27 cellular contexts compared by ENCODE assay signal in genomic region chr10:5679036-5679435, GRCh38. TPM values are rescaled to one million over a fixed set of nuclear protein-coding genes. Genes with fewer than 3 reads are reported as not detected.
DNase-seq lines count a peak whose midpoint lies in the region; ATAC-seq, FAIRE-seq and TF ChIP-seq lines count a peak whose summit lies in the region.
"Had no signal": no experiment of that assay in that cellular context is flagged by ENCODE, and none has a peak within 500 bp of the region (broad histone marks: within the 10 kb centered on the region; RNA-seq: fewer than 3 reads in every experiment).

No MANE protein-coding gene starts in this region.

- BruUV-seq in IMR-90 (replicated peaks; lab: Mats Ljungman, UMichigan) = no TSS peak

- H3K36me3 ChIP-seq in IMR-90 (ENCODE audit: control insufficient read depth, insufficient read depth, low read length) (no peaks in the 10 kb centered on the region), neutrophil (no peaks in the 10 kb centered on the region)
- H3K36me3 ChIP-seq: BE2C, BLaER1 had no signal

- TF ChIP-seq CTCF in A549 (IDR thresholded peaks at IDR 0.05) = no peak
- TF ChIP-seq CTCF in IMR-90 (conservative IDR thresholded peaks at IDR 0.05; ENCODE audit: low read depth, low read length) = no peak
- TF ChIP-seq CTCF in neutrophil (IDR thresholded peaks at IDR 0.05) = no peak
- TF ChIP-seq CTCF in foreskin fibroblast (IDR thresholded peaks at IDR 0.05; ENCODE audit: low read depth, low read length) = no peak

- FAIRE-seq in A549 (lab: Jason Lieb, UNC) = no peak
- FAIRE-seq: GM12878, GM12892, GM18507 had no signal

- H3K4me2 ChIP-seq in A549 (no peak overlapping the region), IMR-90 (ENCODE audit: low read depth, low read length) (no peak overlapping the region)
- H3K4me2 ChIP-seq: BLaER1 had no signal

- no peak overlapping the region for H4K8ac ChIP-seq in IMR-90 (ENCODE audit: low read depth in 2 of 2, low read length in 2 of 2)

- H2BK5ac ChIP-seq in IMR-90 (ENCODE audit: low read depth, low read length, poor library complexity, severe bottlenecking) = no peak overlapping the region

- peaks cover 14% of the 10 kb centered on the region for H3K4me1 Mint-ChIP-seq in activated CD4-positive, alpha-beta T cell treated with anti-CD3 and anti-CD28 coated beads, Interleukin-2, amount 10 ng/mL, durations not matched to agents 24 days and 14 days

- intact Hi-C loops in activated CD4-positive, alpha-beta T cell treated with anti-CD3 and anti-CD28 coated beads, Interleukin-2, amount 10 ng/mL, durations not matched to agents 24 days and 14 days (cut with micrococcal nuclease) = no loop called here
- intact Hi-C loops in IMR-90 (cut with micrococcal nuclease) = no loop called here

- no peak overlapping the region for H3K27ac Mint-ChIP-seq in activated CD4-positive, alpha-beta T cell treated with anti-CD3 and anti-CD28 coated beads, Interleukin-2, amount 10 ng/mL, durations not matched to agents 24 days and 14 days
- H3K27ac Mint-ChIP-seq: CD14-positive monocyte; CD4-positive, CD25-positive, alpha-beta regulatory T cell; CD8-positive, alpha-beta memory T cell had no signal

- H3K27ac ChIP-seq in A549 (no peak overlapping the region), IMR-90 (ENCODE audit: insufficient read depth, low read length) (no peak overlapping the region), neutrophil (peak overlapping the region; percentile 32)
- H3K27ac ChIP-seq: 22Rv1, BLaER1 had no signal

- TF ChIP-seq RAD21 in A549 (conservative IDR thresholded peaks at IDR 0.05 in 1 of 2, IDR thresholded peaks at IDR 0.05 in 1 of 2) (no peak), IMR-90 (IDR thresholded peaks at IDR 0.05; ENCODE audit: low read length) (no peak)

- WGBS in A549 (ENCODE audit: missing lambda C conversion rate) = 49% methylated on average over 3 of the region's 3 CpGs
- WGBS in IMR-90 (ENCODE audit: extremely low coverage in 2 of 2, insufficient read length in 1 of 2), 2 experiments = 100% methylated on average over 1 of the region's 3 CpGs; no CpG with 5 or more reads in 1 of the 2 experiments

- H3K23ac ChIP-seq in IMR-90 (ENCODE audit: low read depth, low read length) = no peak overlapping the region

- H3K9ac ChIP-seq in IMR-90 (ENCODE audit: low read depth, low read length) = no peak overlapping the region
- H3K9ac ChIP-seq: BLaER1 had no signal

- POLR2A ChIA-PET in A549 (lab: Yijun Ruan, JAX) = no interaction called here
- POLR2A ChIA-PET in IMR-90 (lab: Charles Lee; ENCODE audit: unreplicated experiment) = no interaction called here

- ATAC-seq in A549 (no peak), IMR-90 (ENCODE audit: low read depth) (no peak), GM19463 (IDR thresholded peaks at IDR 0.05; ENCODE audit: unreplicated experiment) (no peak)
- ATAC-seq: GM12878 had no signal

- no peak for TF ChIP-seq POLR2A in A549 (IDR thresholded peaks at IDR 0.05; ENCODE audit: low read length)
- TF ChIP-seq POLR2A in IMR-90 (IDR thresholded peaks at IDR 0.05; ENCODE audit: low read depth, low read length) = no peak

- H4K20me1 ChIP-seq in IMR-90 (ENCODE audit: insufficient read depth, low read length) = no peaks in the 10 kb centered on the region
- H4K20me1 ChIP-seq: BLaER1 had no signal

- no peak overlapping the region for H4K91ac ChIP-seq in IMR-90 (ENCODE audit: insufficient read depth, low read depth, low read length)

- no peak overlapping the region for H3K4me3 Mint-ChIP-seq in activated CD4-positive, alpha-beta T cell treated with anti-CD3 and anti-CD28 coated beads, Interleukin-2, amount 10 ng/mL, durations not matched to agents 24 days and 14 days
- H3K4me3 Mint-ChIP-seq: CD14-positive monocyte; CD4-positive, alpha-beta memory T cell; CD8-positive, alpha-beta memory T cell had no signal

- no peak for TF ChIP-seq EP300 in A549 (IDR thresholded peaks at IDR 0.05)

- in situ Hi-C loops in IMR-90 (cut with MboI; ENCODE audit: low sequenced_read_pairs) = no loop called here

- no peak overlapping the region for H4K5ac ChIP-seq in IMR-90 (ENCODE audit: low read depth, low read length)

- H3K79me1 ChIP-seq in IMR-90 (ENCODE audit: low read depth in 1 of 2, low read length in 2 of 2) = no peaks in the 10 kb centered on the region

- H3K9me3 ChIP-seq in A549 (peaks cover 7% of the 10 kb centered on the region; the same call in 2 of the 3 replicates), IMR-90 (ENCODE audit: control insufficient read depth, insufficient read depth, low read length) (peaks cover 2% of the 10 kb centered on the region; the same call in 1 of the 2 replicates), neutrophil (no peaks in the 10 kb centered on the region)

- H3K36me3 Mint-ChIP-seq in activated CD4-positive, alpha-beta T cell treated with anti-CD3 and anti-CD28 coated beads, Interleukin-2, amount 10 ng/mL, durations not matched to agents 24 days and 14 days (ENCODE audit: low read depth) = no peaks in the 10 kb centered on the region
- H3K36me3 Mint-ChIP-seq: CD14-positive monocyte had no signal

- no peak overlapping the region for H2AK5ac ChIP-seq in IMR-90 (ENCODE audit: low read depth, low read length)

- DNase-seq in activated CD4-positive, alpha-beta T cell treated with anti-CD3 and anti-CD28 coated beads, Interleukin-2, amount 10 ng/mL, durations not matched to agents 24 days and 14 days = peak; percentile 41
- no peak for DNase-seq in activated CD4-positive, alpha-beta T cell treated with anti-CD3 and anti-CD28 coated beads, Interleukin-2, amount 50 U/mL, for 4 hours
- DNase-seq in A549 (ENCODE audit: low read depth in 1 of 2, low spot score in 1 of 2) (no peak), IMR-90 (no peak), retina (no peak), foreskin fibroblast (no peak)
- DNase-seq: ACHN; BE2C; C1 segment of cervical spinal cord; CD4-positive, alpha-beta memory T cell; CD4-positive, CD25-positive, alpha-beta regulatory T cell; CD8-positive, alpha-beta memory T cell; COR-L47; DMS 273 treated with DMSO at 0.1 percent for 48 hours; DMS153; DMS53; DMS79; DND-41; GDM1 had no signal

- H3K18ac ChIP-seq in IMR-90 (ENCODE audit: low read depth, low read length) = no peak overlapping the region

- H3K9me3 Mint-ChIP-seq in activated CD4-positive, alpha-beta T cell treated with anti-CD3 and anti-CD28 coated beads, Interleukin-2, amount 10 ng/mL, durations not matched to agents 24 days and 14 days = peaks cover 9% of the 10 kb centered on the region

- H3K27me3 ChIP-seq in IMR-90 (ENCODE audit: control insufficient read depth, insufficient read depth, low read length) (peaks cover 14% of the 10 kb centered on the region; the same call in 1 of the 2 replicates), neutrophil (no peaks in the 10 kb centered on the region)
- H3K27me3 ChIP-seq: BE2C, BLaER1 had no signal

- CTCF ChIA-PET in A549 (lab: Yijun Ruan, JAX) (interaction anchor here (1.0 to 1.6 kb wide), 3 partner anchors 10 to 56 kb away, joined by 3 to 6 read pairs (median 5); no protein-coding TSS in a partner anchor), IMR-90 (lab: Yijun Ruan, JAX) (no interaction called here)

- H3K4me1 ChIP-seq in A549 (0 out of 3 replicates have a peak, but pooled peaks cover 2% of the 10 kb centered on the region), IMR-90 (ENCODE audit: control insufficient read depth, insufficient read depth, low read length) (no peaks in the 10 kb centered on the region), neutrophil (ENCODE audit: control insufficient read depth in 1 of 2, insufficient read depth in 1 of 2, low read depth in 1 of 2, low read length in 1 of 2) (peaks cover 3 to 19% of the 10 kb centered on the region in 2 experiments)
- H3K4me1 ChIP-seq: BE2C had no signal

- H3K27me3 Mint-ChIP-seq in activated CD4-positive, alpha-beta T cell treated with anti-CD3 and anti-CD28 coated beads, Interleukin-2, amount 10 ng/mL, durations not matched to agents 24 days and 14 days = peaks cover 31% of the 10 kb centered on the region

- dilution Hi-C loops in IMR-90 (cut with HindIII; ENCODE audit: low sequenced_read_pairs, unreplicated experiment) = no loop called here

- no peak overlapping the region for H2AFZ ChIP-seq in IMR-90 (replicated peaks; ENCODE audit: low read length, poor library complexity)

- H3K4me3 ChIP-seq in A549 (no peak overlapping the region), IMR-90 (ENCODE audit: insufficient read depth, low read depth, low read length) (no peak overlapping the region), neutrophil (ENCODE audit: low read depth in 1 of 2, low read length in 1 of 2) (no peak overlapping the region), foreskin fibroblast (ENCODE audit: low read depth in 1 of 2, low read length in 2 of 2) (no peak overlapping the region)
- H3K4me3 ChIP-seq: BLaER1, GM12878 had no signal

- no peak overlapping the region for H2BK20ac ChIP-seq in IMR-90 (ENCODE audit: low read depth, low read length)

- H2BK15ac ChIP-seq in IMR-90 (ENCODE audit: low read depth, low read length) = no peak overlapping the region

- H2BK120ac ChIP-seq in IMR-90 (ENCODE audit: low read depth, low read length) = no peak overlapping the region

- H3K14ac ChIP-seq in IMR-90 (replicated peaks; ENCODE audit: low read depth, low read length) = no peak overlapping the region

- H3K56ac ChIP-seq in IMR-90 (ENCODE audit: extremely low read depth, insufficient read depth, low read length) = no peak overlapping the region

- no peak overlapping the region for H3K4ac ChIP-seq in IMR-90 (ENCODE audit: low read depth, low read length)

- H3K9me1 ChIP-seq in IMR-90 (ENCODE audit: insufficient read depth, low read length) = no peaks in the 10 kb centered on the region

- no peak overlapping the region for H2AK9ac ChIP-seq in IMR-90 (replicated peaks; ENCODE audit: low read depth, low read length, poor library complexity)

RNA-seq across cellular contexts. Expression of gene TASOR2, which starts 5.6 kb away (rescaled TPM):
- total RNA-seq in activated CD4-positive, alpha-beta T cell treated with anti-CD3 and anti-CD28 coated beads, Interleukin-2, amount 10 ng/mL, durations not matched to agents 24 days and 14 days = 78.2 and 92.3 TPM in 2 replicates
- polyA plus RNA-seq in A549 (2011; rRNA removed) = 79.4 and 96.7 TPM in 2 replicates
- polyA plus RNA-seq in A549 (2012; cell fraction: cytosol; rRNA removed) = 15.3 and 17.8 TPM in 2 replicates
- polyA plus RNA-seq in A549 (2012; cell fraction: nucleus; rRNA removed) = 19.0 and 21.5 TPM in 2 replicates
- polyA plus RNA-seq in A549 (2017; fragmentation: RNase III; extraction: RNeasy Plus Mini Kit Qiagen cat#74134 plus additional on column Dnase treatment) = 26.7 to 32.7 TPM (median 27.0 TPM) in 3 replicates
- 68.7 TPM in 2 replicates for polyA minus RNA-seq in A549 (2011; rRNA and poly(A)+ RNA removed)
- 53.6 and 64.7 TPM in 2 replicates for total RNA-seq in IMR-90 (2012; rRNA removed)
- 18.0 and 19.4 TPM in 2 replicates for polyA plus RNA-seq in IMR-90 (2012; rRNA removed)
- 3.2 TPM in 2 replicates for polyA plus RNA-seq in IMR-90 (2012; cell fraction: cytosol; rRNA removed)
- 11.3 and 61.2 TPM in 2 replicates for polyA plus RNA-seq in IMR-90 (2012; cell fraction: nucleus; rRNA removed; ENCODE audit: low replicate concordance)

RNA-seq across cellular contexts. Expression of gene ASB13, which starts 12.6 kb away (rescaled TPM):
- total RNA-seq in activated CD4-positive, alpha-beta T cell treated with anti-CD3 and anti-CD28 coated beads, Interleukin-2, amount 10 ng/mL, durations not matched to agents 24 days and 14 days = 13.5 and 14.5 TPM in 2 replicates
- 12.9 and 14.7 TPM in 2 replicates for polyA plus RNA-seq in A549 (2011; rRNA removed)
- polyA plus RNA-seq in A549 (2012; cell fraction: cytosol; rRNA removed) = 9.1 and 11.6 TPM in 2 replicates
- polyA plus RNA-seq in A549 (2012; cell fraction: nucleus; rRNA removed) = 9.0 and 9.7 TPM in 2 replicates
- 9.0 to 10.9 TPM (median 10.5 TPM) in 3 replicates for polyA plus RNA-seq in A549 (2017; fragmentation: RNase III; extraction: RNeasy Plus Mini Kit Qiagen cat#74134 plus additional on column Dnase treatment)
- 21.5 and 22.5 TPM in 2 replicates for polyA minus RNA-seq in A549 (2011; rRNA and poly(A)+ RNA removed)
- total RNA-seq in IMR-90 (2012; rRNA removed) = 6.3 and 6.4 TPM in 2 replicates
- 3.9 and 4.6 TPM in 2 replicates for polyA plus RNA-seq in IMR-90 (2012; rRNA removed)
- 3.7 and 5.1 TPM in 2 replicates for polyA plus RNA-seq in IMR-90 (2012; cell fraction: cytosol; rRNA removed)
- 3.2 and 5.1 TPM in 2 replicates for polyA plus RNA-seq in IMR-90 (2012; cell fraction: nucleus; rRNA removed; ENCODE audit: low replicate concordance)
